In genomic region chr19:10568826-10569651, GRCh38 we compare ENCODE assay signal across 8 cellular contexts. TPM values are rescaled to one million over a fixed set of nuclear protein-coding genes. Genes with fewer than 3 reads are reported as not detected.
DNase-seq lines count a peak whose midpoint lies in the region; ATAC-seq, FAIRE-seq and TF ChIP-seq lines count a peak whose summit lies in the region.

CDKN2D (minus strand) TSS chr19:10568979; CDS start chr19:10568653, 326 bp downstream.

- peaks cover 31% of the 10 kb centered on the region for H3K4me1 ChIP-seq in keratinocyte (ENCODE audit: control insufficient read depth, extremely low read depth, insufficient read depth, low read length)

- no peaks in the 10 kb centered on the region for H3K27me3 ChIP-seq in keratinocyte (ENCODE audit: control insufficient read depth, extremely low read depth, insufficient read depth, low read length)

- peaks cover 13% of the 10 kb centered on the region for H3K79me2 ChIP-seq in keratinocyte (ENCODE audit: control insufficient read depth, insufficient read depth, low read length)

- TF ChIP-seq CTCF in AG10803 (conservative IDR thresholded peaks at IDR 0.05; ENCODE audit: low read length), result no peak
- TF ChIP-seq CTCF in keratinocyte (optimal IDR thresholded peaks at IDR 0.05 in 1 of 3, IDR thresholded peaks at IDR 0.05 in 1 of 3, conservative IDR thresholded peaks at IDR 0.05 in 1 of 3; ENCODE audit: extremely low read depth in 1 of 3, insufficient read depth in 2 of 3, low read length in 3 of 3), result no peak

- H3K4me2 ChIP-seq in keratinocyte (ENCODE audit: control insufficient read depth, extremely low read depth, insufficient read depth, low read depth, low read length), result peak within 1 kb of the TSS; percentile 94

- H3K4me3 ChIP-seq in AG10803 (ENCODE audit: low read length), result peak within 1 kb of the TSS; percentile 76
- H3K4me3 ChIP-seq in keratinocyte (ENCODE audit: control insufficient read depth in 2 of 3, extremely low read depth in 1 of 3, insufficient read depth in 2 of 3, low read depth in 1 of 3, low read length in 3 of 3), result peak within 1 kb of the TSS; percentile 56 to 86 (median 74)

- H3K36me3 ChIP-seq in keratinocyte (ENCODE audit: control insufficient read depth in 2 of 2, extremely low read depth in 1 of 2, insufficient read depth in 2 of 2, low read length in 2 of 2), result peaks cover 0 to 4% of the 10 kb centered on the region in 2 experiments

- dilution Hi-C loops in keratinocyte (cut with MboI; ENCODE audit: extremely low pct_ligation_motif_present, low sequenced_read_pairs), result no loop called here

- peak within 1 kb of the TSS; percentile 75 for H3K27ac ChIP-seq in keratinocyte (ENCODE audit: control insufficient read depth, insufficient read depth, low read length)

- peak; percentile 99 for DNase-seq in AG10803 (ENCODE audit: low read depth)
- peak; percentile 99 for DNase-seq in NCI-H446 treated with DMSO at 0.1 percent for 48 hours (lab: John Stamatoyannopoulos, UW)
- peak; percentile 99 for DNase-seq in cerebellar cortex (ENCODE audit: low spot score)
- peak; percentile 82 for DNase-seq in keratinocyte (ENCODE audit: low read depth, low spot score)
- DNase-seq in stimulated activated CD4-positive, alpha-beta T cell treated with anti-CD3 and anti-CD28 coated beads, Interleukin-15, amount 100 ng/mL, for 1 hour (ENCODE audit: low read depth in 1 of 2, low spot score in 1 of 2), result peak; percentile 99 to 100

- no peaks in the 10 kb centered on the region for H3K9me1 ChIP-seq in keratinocyte (ENCODE audit: control insufficient read depth, extremely low read depth, insufficient read depth, low read length)

- peak; percentile 62 for FAIRE-seq in keratinocyte (lab: Jason Lieb, UNC)

- peak within 1 kb of the TSS; percentile 80 for H3K9ac ChIP-seq in keratinocyte (ENCODE audit: control insufficient read depth, extremely low read depth, insufficient read depth, low read length)

- peak within 1 kb of the TSS; percentile 52 for H2AFZ ChIP-seq in keratinocyte (ENCODE audit: control insufficient read depth, low read length)

- H4K20me1 ChIP-seq in keratinocyte (ENCODE audit: control insufficient read depth, extremely low read depth, insufficient read depth, low read length), result no peaks in the 10 kb centered on the region

- no peaks in the 10 kb centered on the region for H3K9me3 ChIP-seq in keratinocyte (ENCODE audit: control insufficient read depth, low read depth, low read length)

- ATAC-seq in GM19035 (IDR thresholded peaks at IDR 0.05; ENCODE audit: unreplicated experiment) (peak; percentile 67), HG03354 (IDR thresholded peaks at IDR 0.05; ENCODE audit: poor library complexity, severe bottlenecking, unreplicated experiment) (peak; percentile 72)
- ATAC-seq in activated CD4-positive, CD25-positive, alpha-beta regulatory T cell treated with anti-CD3 and anti-CD28 coated beads, Interleukin-2, amount 50 U/mL, for 24 hours, result peak; percentile 86 to 88

RNA-seq across cellular contexts. Expression of gene CDKN2D, which starts in this region (rescaled TPM):
- polyA plus RNA-seq in keratinocyte, result 3.9 to 7.3 TPM (median 6.8 TPM) in 3 replicates
- 1.9 TPM for polyA plus RNA-seq in keratinocyte (2011; ENCODE audit: low read depth)
- polyA plus RNA-seq in keratinocyte (2011; cell fraction: cytosol; rRNA removed), result 4.1 and 8.0 TPM in 2 replicates
- 4.1 and 5.0 TPM in 2 replicates for polyA plus RNA-seq in keratinocyte (2011; cell fraction: nucleus; rRNA removed)
- 4.8 and 13.1 TPM in 2 replicates for polyA plus RNA-seq in keratinocyte (2012; ENCODE audit: low replicate concordance)
- 2.5 to 6.5 TPM (median 2.8 TPM) in 3 replicates for polyA minus RNA-seq in keratinocyte
- polyA minus RNA-seq in keratinocyte (2011; cell fraction: cytosol; rRNA and poly(A)+ RNA removed), result 10.0 TPM
- 0.93 and 0.95 TPM in 2 replicates for polyA minus RNA-seq in keratinocyte (2011; cell fraction: nucleus; rRNA and poly(A)+ RNA removed)

Comparison
In these comparisons a context has a peak if more than half of its experiments do, and no peak if none do; other contexts are left out.
1. Peak in every context shown above with its lines: DNase-seq, ATAC-seq, H3K4me3 ChIP-seq and H3K27ac ChIP-seq.